Comparison of ENCODE assay signal across 24 cellular contexts in genomic region chr7:69526570-69526969, GRCh38.
"Had no signal": no experiment of that assay in that cellular context is flagged by ENCODE, and none has a peak within 500 bp of the region (broad histone marks: within the 10 kb centered on the region; RNA-seq: fewer than 3 reads in every experiment).

No MANE protein-coding gene starts in this region.

- ATAC-seq: effector memory CD8-positive, alpha-beta T cell; left cardiac atrium; lower lobe of right lung; psoas muscle; right lobe of liver had no signal

- H3K4me3 Mint-ChIP-seq: effector memory CD8-positive, alpha-beta T cell; memory B cell; nephron had no signal

- H3K27ac Mint-ChIP-seq: effector memory CD8-positive, alpha-beta T cell; memory B cell; nephron had no signal

- H3K27me3 ChIP-seq: esophagus muscularis mucosa, hepatocyte, right lobe of liver, stomach, transverse colon had no signal

- H3K4me1 Mint-ChIP-seq: memory B cell, naive B cell, nephron had no signal

- H3K79me2 ChIP-seq: hepatocyte had no signal

- H3K4me2 ChIP-seq: hepatocyte had no signal

- H2AFZ ChIP-seq: hepatocyte had no signal

- DNase-seq: effector memory CD8-positive, alpha-beta T cell; foreskin fibroblast; head of caudate nucleus; kidney; left cardiac atrium; left ventricle myocardium inferior; lower lobe of right lung; naive B cell; psoas muscle; retina; right lobe of liver; stimulated activated CD4-positive, alpha-beta T cell treated with anti-CD3 and anti-CD28 coated beads, Interleukin-15, amount 100 ng/mL, for 24 hours; stimulated activated CD4-positive, alpha-beta T cell treated with anti-CD3 and anti-CD28 coated beads, Interleukin-1b, Interleukin-23, amount 100 ng/mL, for 48 hours; stimulated activated CD4-positive, alpha-beta T cell treated with anti-CD3 and anti-CD28 coated beads, Interleukin-4, amount 100 ng/mL, for 24 hours; stimulated activated naive CD4-positive, alpha-beta T cell; stomach; substantia nigra; transverse colon had no signal

- H3K27ac ChIP-seq: epithelial cell of prostate, esophagus muscularis mucosa, hepatocyte, left ventricle myocardium inferior, lower lobe of right lung, psoas muscle, right lobe of liver, stomach, thoracic aorta, transverse colon had no signal

- H3K36me3 ChIP-seq: esophagus muscularis mucosa, left ventricle myocardium inferior, lower lobe of right lung, right lobe of liver, stomach, thoracic aorta, transverse colon had no signal

- H3K4me1 ChIP-seq: esophagus muscularis mucosa, left ventricle myocardium inferior, lower lobe of right lung, psoas muscle, right lobe of liver, stomach, transverse colon had no signal

- H3K4me3 ChIP-seq: esophagus muscularis mucosa, hepatocyte, left ventricle myocardium inferior, lower lobe of right lung, psoas muscle, right lobe of liver, stomach, thoracic aorta, transverse colon had no signal

- H3K9me3 ChIP-seq: esophagus muscularis mucosa, left ventricle myocardium inferior, lower lobe of right lung, psoas muscle, right lobe of liver, stomach, thoracic aorta, transverse colon had no signal

- H3K36me3 Mint-ChIP-seq: memory B cell, naive B cell had no signal

- H3K9me3 Mint-ChIP-seq: effector memory CD8-positive, alpha-beta T cell had no signal
